ENCODE assay signal across 21 cellular contexts in the genomic region with DNA sequence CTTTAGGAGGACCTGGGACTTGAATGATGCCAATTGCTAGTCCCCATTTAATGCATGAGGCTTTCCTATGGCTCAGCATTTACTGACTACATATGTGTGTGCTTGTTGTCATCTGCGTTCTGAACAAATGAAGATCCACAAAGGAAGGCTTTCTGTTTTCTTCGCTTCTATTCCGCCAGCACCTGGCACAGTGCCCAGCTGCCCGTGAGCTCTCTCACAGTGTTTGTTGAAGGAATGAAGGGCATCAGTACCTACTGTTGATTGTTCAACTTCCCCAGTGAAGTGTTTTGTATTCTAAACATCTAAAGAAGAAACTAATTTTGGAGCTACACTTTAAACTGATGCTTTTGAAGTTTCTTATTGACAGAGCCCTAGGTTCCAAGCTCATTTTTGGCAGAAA.
A peak's percentile ranks its signal among the peaks of the same experiment; 100 is the strongest.
DNase-seq lines count a peak whose midpoint lies in the region; ATAC-seq and TF ChIP-seq lines count a peak whose summit lies in the region.
"Had no signal": no experiment of that assay in that cellular context is flagged by ENCODE, and none has a peak within 500 bp of the region (broad histone marks: within the 10 kb centered on the region; RNA-seq: fewer than 3 reads in every experiment).

No MANE protein-coding gene starts in this region.

- H3K27me3 ChIP-seq in A673 (replicated peaks; ENCODE audit: insufficient read depth, low read depth, low read length, poor library complexity) (no peaks in the 10 kb centered on the region), gastrocnemius medialis (no peaks in the 10 kb centered on the region)
- H3K27me3 ChIP-seq: esophagus muscularis mucosa, SJCRH30, upper lobe of right lung had no signal

- BruUV-seq in A673 (replicated peaks; lab: Mats Ljungman, UMichigan): no TSS peak

- no peak for TF ChIP-seq POLR2A in gastrocnemius medialis (IDR thresholded peaks at IDR 0.05)

- H3K4me1 ChIP-seq in A673 (ENCODE audit: insufficient read depth, low read length, poor library complexity, severe bottlenecking): peaks cover 15% of the 10 kb centered on the region
- no peaks in the 10 kb centered on the region for H3K4me1 ChIP-seq in gastrocnemius medialis
- H3K4me1 ChIP-seq: esophagus muscularis mucosa, SJCRH30, upper lobe of right lung had no signal

- no peak overlapping the region for H3K27ac Mint-ChIP-seq in activated T-helper 1 cell treated with anti-CD3 and anti-CD28 coated beads, Interleukin-12 subunit alpha, Interleukin-12 subunit beta, Interleukin-2, Interleukin-4 antibody, amounts not matched to agents 30 ng/mL and 10 ng/mL and 1 ng/mL, durations not matched to agents 14 hours and 24 hours and 36 hours
- H3K27ac Mint-ChIP-seq: activated naive CD4-positive, alpha-beta T cell treated with anti-CD3 and anti-CD28 coated beads for 36 hours; CD4-positive, alpha-beta memory T cell; GM23338; stimulated activated naive CD8-positive, alpha-beta T cell treated with anti-CD3 and anti-CD28 coated beads, Interleukin-15, Interleukin-2, amounts not matched to agents 100 ng/mL and 50 ng/mL, for 24 hours had no signal

- H3K27ac ChIP-seq in A673 (ENCODE audit: low read depth, low read length, poor library complexity, severe bottlenecking): no peak overlapping the region
- H3K27ac ChIP-seq in gastrocnemius medialis: no peak overlapping the region
- H3K27ac ChIP-seq: esophagus muscularis mucosa, SJCRH30, upper lobe of right lung had no signal

- H3K36me3 Mint-ChIP-seq in activated T-helper 1 cell treated with anti-CD3 and anti-CD28 coated beads, Interleukin-12 subunit alpha, Interleukin-12 subunit beta, Interleukin-2, Interleukin-4 antibody, amounts not matched to agents 30 ng/mL and 10 ng/mL and 1 ng/mL, durations not matched to agents 14 hours and 24 hours and 36 hours (ENCODE audit: low read depth): no peaks in the 10 kb centered on the region
- H3K36me3 Mint-ChIP-seq: CD4-positive, alpha-beta memory T cell had no signal

- in situ Hi-C loops in G401 (cut with HindIII; ENCODE audit: low sequenced_read_pairs): no loop called here
- in situ Hi-C loops in gastrocnemius medialis (cut with MboI; ENCODE audit: low sequenced_read_pairs in 4 of 4): no loop called here

- H3K9me3 Mint-ChIP-seq in activated T-helper 1 cell treated with anti-CD3 and anti-CD28 coated beads, Interleukin-12 subunit alpha, Interleukin-12 subunit beta, Interleukin-2, Interleukin-4 antibody, amounts not matched to agents 30 ng/mL and 10 ng/mL and 1 ng/mL, durations not matched to agents 14 hours and 24 hours and 36 hours: no peaks in the 10 kb centered on the region
- H3K9me3 Mint-ChIP-seq: activated naive CD4-positive, alpha-beta T cell treated with anti-CD3 and anti-CD28 coated beads for 36 hours; stimulated activated naive CD8-positive, alpha-beta T cell treated with anti-CD3 and anti-CD28 coated beads, Interleukin-15, Interleukin-2, amounts not matched to agents 100 ng/mL and 50 ng/mL, for 24 hours had no signal

- TF ChIP-seq CTCF in A673 (conservative IDR thresholded peaks at IDR 0.05; ENCODE audit: low read depth, low read length): no peak
- TF ChIP-seq CTCF in gastrocnemius medialis (IDR thresholded peaks at IDR 0.05 in 4 of 5, conservative IDR thresholded peaks at IDR 0.05 in 1 of 5): no peak

- H3K4me1 Mint-ChIP-seq in activated T-helper 1 cell treated with anti-CD3 and anti-CD28 coated beads, Interleukin-12 subunit alpha, Interleukin-12 subunit beta, Interleukin-2, Interleukin-4 antibody, amounts not matched to agents 30 ng/mL and 10 ng/mL and 1 ng/mL, durations not matched to agents 14 hours and 24 hours and 36 hours (ENCODE audit: low read depth): no peaks in the 10 kb centered on the region
- H3K4me1 Mint-ChIP-seq: CD4-positive, alpha-beta memory T cell had no signal

- H3K36me3 ChIP-seq in A673 (ENCODE audit: insufficient read depth, low read length, poor library complexity, severe bottlenecking): no peaks in the 10 kb centered on the region
- no peaks in the 10 kb centered on the region for H3K36me3 ChIP-seq in gastrocnemius medialis
- H3K36me3 ChIP-seq: esophagus muscularis mucosa, SJCRH30, upper lobe of right lung had no signal

- CTCF ChIA-PET in A673 (lab: Charles Lee): no interaction called here

- no peak for ATAC-seq in gastrocnemius medialis
- ATAC-seq: activated CD4-positive, CD25-positive, alpha-beta regulatory T cell treated with anti-CD3 and anti-CD28 coated beads, Interleukin-2, amount 50 U/mL, for 24 hours; GM23338; upper lobe of right lung had no signal

- intact Hi-C loops in A673 (cut with micrococcal nuclease; ENCODE audit: unreplicated experiment): no loop called here
- intact Hi-C loops in gastrocnemius medialis (cut with DNase I; ENCODE audit: low total_unique reads): no loop called here
- intact Hi-C loops in activated T-helper 1 cell treated with anti-CD3 and anti-CD28 coated beads, Interleukin-12 subunit alpha, Interleukin-12 subunit beta, Interleukin-2, Interleukin-4 antibody, amounts not matched to agents 30 ng/mL and 10 ng/mL and 1 ng/mL, durations not matched to agents 14 hours and 24 hours and 36 hours (cut with micrococcal nuclease): no loop called here

- H3K4me3 ChIP-seq in A673 (ENCODE audit: low read depth, low read length, poor library complexity, severe bottlenecking) (no peak overlapping the region), gastrocnemius medialis (no peak overlapping the region)
- H3K4me3 ChIP-seq: esophagus muscularis mucosa, GM23338, SJCRH30, upper lobe of right lung had no signal

- POLR2A ChIA-PET in A673 (lab: Charles Lee; ENCODE audit: low non-redundant PET): interaction anchor here (0.5 kb wide), 1 partner anchor 1720 kb away, joined by 4 read pairs; no protein-coding TSS in a partner anchor

- no peaks in the 10 kb centered on the region for H3K27me3 Mint-ChIP-seq in activated T-helper 1 cell treated with anti-CD3 and anti-CD28 coated beads, Interleukin-12 subunit alpha, Interleukin-12 subunit beta, Interleukin-2, Interleukin-4 antibody, amounts not matched to agents 30 ng/mL and 10 ng/mL and 1 ng/mL, durations not matched to agents 14 hours and 24 hours and 36 hours (ENCODE audit: insufficient read depth)
- H3K27me3 Mint-ChIP-seq: CD4-positive, alpha-beta memory T cell; stimulated activated naive CD8-positive, alpha-beta T cell treated with anti-CD3 and anti-CD28 coated beads, Interleukin-15, Interleukin-2, amounts not matched to agents 100 ng/mL and 50 ng/mL, for 24 hours had no signal

- peak; percentile 24 for DNase-seq in A673 (ENCODE audit: low spot score)
- DNase-seq in G401 (ENCODE audit: low spot score): peak; percentile 16
- peak; percentile 98 for DNase-seq in NCI-H345 (lab: John Stamatoyannopoulos, UW)
- peak; percentile 4 for DNase-seq in dermis blood vessel endothelial cell
- no peak for DNase-seq in SKM-1 treated with dmso at 0.1 percent for 144 hours (lab: John Stamatoyannopoulos, UW; ENCODE audit: unreplicated experiment)
- DNase-seq in middle frontal gyrus (ENCODE audit: extremely low spot score, low spot score): no peak
- DNase-seq in gastrocnemius medialis: no peak
- DNase-seq in activated T-helper 1 cell treated with anti-CD3 and anti-CD28 coated beads, Interleukin-12 subunit alpha, Interleukin-12 subunit beta, Interleukin-2, Interleukin-4 antibody, amounts not matched to agents 30 ng/mL and 10 ng/mL and 1 ng/mL, durations not matched to agents 14 hours and 24 hours and 36 hours (ENCODE audit: low spot score): no peak
- DNase-seq: ACHN; activated naive CD4-positive, alpha-beta T cell treated with anti-CD3 and anti-CD28 coated beads for 36 hours; CD4-positive, alpha-beta memory T cell; GF-D8; NCI-H187 treated with DMSO at 0.1 percent for 48 hours; stimulated activated CD4-positive, alpha-beta T cell treated with anti-CD3 and anti-CD28 coated beads, Interleukin-15, amount 100 ng/mL, for 24 hours; T-helper 9 cell; upper lobe of right lung had no signal

- peaks cover 9% of the 10 kb centered on the region for H3K9me3 ChIP-seq in A673 (ENCODE audit: low read depth, low read length, poor library complexity, severe bottlenecking)
- no peaks in the 10 kb centered on the region for H3K9me3 ChIP-seq in gastrocnemius medialis
- H3K9me3 ChIP-seq: esophagus muscularis mucosa, SJCRH30, upper lobe of right lung had no signal

- no peak overlapping the region for H3K4me3 Mint-ChIP-seq in activated T-helper 1 cell treated with anti-CD3 and anti-CD28 coated beads, Interleukin-12 subunit alpha, Interleukin-12 subunit beta, Interleukin-2, Interleukin-4 antibody, amounts not matched to agents 30 ng/mL and 10 ng/mL and 1 ng/mL, durations not matched to agents 14 hours and 24 hours and 36 hours
- H3K4me3 Mint-ChIP-seq: activated naive CD4-positive, alpha-beta T cell treated with anti-CD3 and anti-CD28 coated beads for 36 hours; CD4-positive, alpha-beta memory T cell; GM23338; stimulated activated naive CD8-positive, alpha-beta T cell treated with anti-CD3 and anti-CD28 coated beads, Interleukin-15, Interleukin-2, amounts not matched to agents 100 ng/mL and 50 ng/mL, for 24 hours had no signal

Comparison
In these comparisons a context has a peak if more than half of its experiments do, and no peak if none do; other contexts are left out.
1. DNase-seq: peak in A673 (single experiment), G401 (single experiment), NCI-H345 (single experiment) and dermis blood vessel endothelial cell (single experiment); none in SKM-1 treated with dmso at 0.1 percent for 144 hours (single experiment), middle frontal gyrus (single experiment), gastrocnemius medialis (0 of 2) and activated T-helper 1 cell treated with anti-CD3 and anti-CD28 coated beads, Interleukin-12 subunit alpha, Interleukin-12 subunit beta, Interleukin-2, Interleukin-4 antibody, amounts not matched to agents 30 ng/mL and 10 ng/mL and 1 ng/mL, durations not matched to agents 14 hours and 24 hours and 36 hours (single experiment).